ENCODE assay signal across 23 cellular contexts in genomic region chr3:17038141-17038540, GRCh38.
"Had no signal": no experiment of that assay in that cellular context is flagged by ENCODE, and none has a peak within 500 bp of the region (broad histone marks: within the 10 kb centered on the region; RNA-seq: fewer than 3 reads in every experiment).

No MANE protein-coding gene starts in this region.

- DNase-seq: IMR-90, Karpas-422, KG1, MM.1S, NCI-H1048, NCI-H1105, NCI-H1436 treated with DMSO at 0.1 percent for 48 hours, NCI-H1694, NCI-H187 treated with DMSO at 0.1 percent for 48 hours, NCI-H2029 treated with DMSO at 0.1 percent for 48 hours, NCI-H2171, NCI-H226, NCI-H446, NCI-H510A, NCI-H524 treated with DMSO at 0.1 percent for 48 hours, NCI-H774, Peyer's patch, SHP77 treated with DMSO at 0.1 percent for 48 hours, SJCRH30, T-helper 1 cell had no signal

- H3K9me3 ChIP-seq: Peyer's patch, SJCRH30 had no signal

- ATAC-seq: HepG2, Right ventricle myocardium inferior, SK-N-SH treated with all-trans-retinoic acid at 6 μM for 48 hours had no signal

- H3K4me3 ChIP-seq: Peyer's patch, SJCRH30 had no signal

- H3K27ac ChIP-seq: SJCRH30 had no signal

- H3K27me3 ChIP-seq: Peyer's patch, SJCRH30 had no signal

- H3K36me3 ChIP-seq: Peyer's patch, SJCRH30 had no signal
